10 cellular contexts compared by ENCODE assay signal in the genomic region with DNA sequence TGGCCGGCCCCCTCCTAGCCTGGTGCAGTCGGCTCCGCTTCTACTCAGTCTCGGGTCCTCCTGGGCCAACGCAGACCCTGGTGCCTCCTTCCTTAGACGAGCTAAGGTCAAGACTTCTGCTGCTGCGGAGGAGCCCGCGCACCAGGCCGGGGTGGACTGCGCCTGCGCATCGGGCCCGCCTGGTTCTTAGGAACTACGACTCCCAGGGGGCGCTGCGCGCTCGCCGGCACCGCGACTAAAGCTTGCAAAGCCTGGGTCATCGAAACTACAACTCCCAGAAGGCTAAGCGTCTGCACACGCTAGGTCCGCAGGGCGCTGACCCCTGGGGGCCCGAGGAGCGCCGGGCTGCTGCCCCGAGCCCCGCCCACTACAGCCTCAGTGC. TPM values are rescaled to one million over a fixed set of nuclear protein-coding genes. Genes with fewer than 3 reads are reported as not detected.
A peak's percentile ranks its signal among the peaks of the same experiment; 100 is the strongest.
DNase-seq lines count a peak whose midpoint lies in the region; ATAC-seq, FAIRE-seq and TF ChIP-seq lines count a peak whose summit lies in the region.
"Had no signal": no experiment of that assay in that cellular context is flagged by ENCODE, and none has a peak within 500 bp of the region (broad histone marks: within the 10 kb centered on the region; RNA-seq: fewer than 3 reads in every experiment).

A gene (minus strand): TSS at position 145 of the 382 bp plus-strand sequence. CDS start 6,559 bp downstream, outside the sequence.

- no peaks in the 10 kb centered on the region for H3K4me1 Mint-ChIP-seq in activated T-helper 2 cell treated with anti-CD3 and anti-CD28 coated beads, Interferon-gamma antibody, Interleukin-2, Interleukin-4, amounts not matched to agents 10 μg/mL and 5 μg/mL and 100 μg/mL, durations not matched to agents 14 hours and 24 hours and 36 hours (ENCODE audit: low read depth)

- no peak for ATAC-seq in HG03039 (IDR thresholded peaks at IDR 0.05; ENCODE audit: unreplicated experiment)

- H3K36me3 ChIP-seq in breast epithelium, result no peaks in the 10 kb centered on the region
- no peaks in the 10 kb centered on the region for H3K36me3 ChIP-seq in mammary epithelial cell (ENCODE audit: insufficient read depth, low read length)
- no peaks in the 10 kb centered on the region for H3K36me3 ChIP-seq in testis (ENCODE audit: low read depth, missing control alignments)

- TF ChIP-seq CTCF in breast epithelium (IDR thresholded peaks at IDR 0.05), result peak in 2 of 3 donors; percentile 13 to 19
- TF ChIP-seq CTCF in mammary epithelial cell (conservative IDR thresholded peaks at IDR 0.05 in 1 of 2, IDR thresholded peaks at IDR 0.05 in 1 of 2; ENCODE audit: extremely low read depth in 1 of 2, insufficient read depth in 1 of 2, low read depth in 1 of 2, low read length in 2 of 2), result no peak
- TF ChIP-seq CTCF in testis (IDR thresholded peaks at IDR 0.05), result peak in 1 of 3 experiments; percentile 28

- H3K27ac ChIP-seq in breast epithelium, result peak within 1 kb of the TSS in 1 of 2 donors; percentile 6
- H3K27ac ChIP-seq in mammary epithelial cell (ENCODE audit: insufficient read depth, low read depth, low read length), result no peak within 1 kb of the TSS
- no peak within 1 kb of the TSS for H3K27ac ChIP-seq in testis

- H3K9me3 ChIP-seq in breast epithelium (peaks cover 0 to 14% of the 10 kb centered on the region in 2 donors), mammary epithelial cell (replicated peaks; ENCODE audit: insufficient read depth, low read length) (peaks cover 40% of the 10 kb centered on the region), testis (no peaks in the 10 kb centered on the region)

- H3K9ac ChIP-seq in mammary epithelial cell (ENCODE audit: insufficient read depth, low read length), result no peak within 1 kb of the TSS

- H3K27ac Mint-ChIP-seq in activated T-helper 2 cell treated with anti-CD3 and anti-CD28 coated beads, Interferon-gamma antibody, Interleukin-2, Interleukin-4, amounts not matched to agents 10 μg/mL and 5 μg/mL and 100 μg/mL, durations not matched to agents 14 hours and 24 hours and 36 hours, result no peak within 1 kb of the TSS
- H3K27ac Mint-ChIP-seq: T-helper 1 cell treated with Interleukin-12 subunit alpha and Interleukin-12 subunit beta and Interleukin-4 antibody, amounts not matched to agents 30 μg/mL and 1 μg/mL, for 36 hours had no signal

- peak within 1 kb of the TSS; percentile 64 for H3K4me3 Mint-ChIP-seq in activated T-helper 2 cell treated with anti-CD3 and anti-CD28 coated beads, Interferon-gamma antibody, Interleukin-2, Interleukin-4, amounts not matched to agents 10 μg/mL and 5 μg/mL and 100 μg/mL, durations not matched to agents 14 hours and 24 hours and 36 hours (ENCODE audit: low read depth)
- H3K4me3 Mint-ChIP-seq: T-helper 1 cell treated with Interleukin-12 subunit alpha and Interleukin-12 subunit beta and Interleukin-4 antibody, amounts not matched to agents 30 μg/mL and 1 μg/mL, for 36 hours had no signal

- H3K9me3 Mint-ChIP-seq in activated T-helper 2 cell treated with anti-CD3 and anti-CD28 coated beads, Interferon-gamma antibody, Interleukin-2, Interleukin-4, amounts not matched to agents 10 μg/mL and 5 μg/mL and 100 μg/mL, durations not matched to agents 14 hours and 24 hours and 36 hours, result peaks cover 51% of the 10 kb centered on the region

- BruUV-seq in mammary epithelial cell (replicated peaks; lab: Mats Ljungman, UMichigan), result no TSS peak

- in situ Hi-C loops in mammary epithelial cell (cut with MboI; ENCODE audit: low sequenced_read_pairs in 2 of 2), result no loop called here

- no peak for FAIRE-seq in frontal cortex (lab: Jason Lieb, UNC)

- CTCF ChIA-PET in mammary epithelial cell (lab: Charles Lee; ENCODE audit: low non-redundant PET), result no interaction called here

- H3K4me3 ChIP-seq in breast epithelium (peak within 1 kb of the TSS; percentile 61 to 76 (median 68)), mammary epithelial cell (replicated peaks in 1 of 3; ENCODE audit: insufficient read depth in 1 of 3, low read depth in 2 of 3, low read length in 3 of 3) (no peak within 1 kb of the TSS), testis (peak within 1 kb of the TSS; percentile 62 to 68)

- DNase-seq in breast epithelium (ENCODE audit: low spot score in 2 of 2) (peak; percentile 77 to 90), mammary epithelial cell (no peak), frontal cortex (ENCODE audit: low spot score in 2 of 2) (peak; percentile 91 to 95), pons (ENCODE audit: low spot score) (peak; percentile 95), testis (peak; percentile 98), HT-29 (ENCODE audit: low spot score) (no peak)
- peak; percentile 22 for DNase-seq in activated T-helper 2 cell treated with anti-CD3 and anti-CD28 coated beads, Interferon-gamma antibody, Interleukin-2, Interleukin-4, amounts not matched to agents 10 μg/mL and 5 μg/mL and 100 μg/mL, durations not matched to agents 14 hours and 24 hours and 36 hours (ENCODE audit: low spot score)

- H3K79me2 ChIP-seq in mammary epithelial cell (ENCODE audit: insufficient read depth, low read length), result no peaks in the 10 kb centered on the region

- H3K27me3 ChIP-seq in breast epithelium (no peaks in the 10 kb centered on the region), mammary epithelial cell (ENCODE audit: insufficient read depth, low read length) (no peaks in the 10 kb centered on the region), testis (no peaks in the 10 kb centered on the region)

- H3K4me2 ChIP-seq in mammary epithelial cell (ENCODE audit: insufficient read depth, low read depth, low read length), result no peak within 1 kb of the TSS

- no peaks in the 10 kb centered on the region for H4K20me1 ChIP-seq in mammary epithelial cell (ENCODE audit: insufficient read depth, low read length)

- H3K27me3 Mint-ChIP-seq in activated T-helper 2 cell treated with anti-CD3 and anti-CD28 coated beads, Interferon-gamma antibody, Interleukin-2, Interleukin-4, amounts not matched to agents 10 μg/mL and 5 μg/mL and 100 μg/mL, durations not matched to agents 14 hours and 24 hours and 36 hours (ENCODE audit: low read depth), result no peaks in the 10 kb centered on the region

- no peak for TF ChIP-seq POLR2A in breast epithelium (IDR thresholded peaks at IDR 0.05)
- TF ChIP-seq POLR2A in testis (IDR thresholded peaks at IDR 0.05), result no peak

- 4% methylated on average over 18 of the region's 32 CpGs for WGBS in mammary epithelial cell (ENCODE audit: low coverage, missing lambda C conversion rate)
- 0% methylated on average over 23 of the region's 32 CpGs; no CpG with 5 or more reads in 1 of the 2 donors for WGBS in testis, 2 donors

- intact Hi-C loops in breast epithelium (cut with DNase I; ENCODE audit: low total_unique reads), result no loop called here
- intact Hi-C loops in mammary epithelial cell (cut with micrococcal nuclease), result no loop called here
- intact Hi-C loops in activated T-helper 2 cell treated with anti-CD3 and anti-CD28 coated beads, Interferon-gamma antibody, Interleukin-2, Interleukin-4, amounts not matched to agents 10 μg/mL and 5 μg/mL and 100 μg/mL, durations not matched to agents 14 hours and 24 hours and 36 hours (cut with micrococcal nuclease), result no loop called here
- intact Hi-C loops in testis (cut with DNase I; ENCODE audit: low total_unique reads), result no loop called here

- H2AFZ ChIP-seq in mammary epithelial cell (ENCODE audit: low read depth, low read length), result no peak within 1 kb of the TSS

- dilution Hi-C loops in mammary epithelial cell (cut with HindIII; ENCODE audit: low sequenced_read_pairs), result no loop called here

- H3K36me3 Mint-ChIP-seq in activated T-helper 2 cell treated with anti-CD3 and anti-CD28 coated beads, Interferon-gamma antibody, Interleukin-2, Interleukin-4, amounts not matched to agents 10 μg/mL and 5 μg/mL and 100 μg/mL, durations not matched to agents 14 hours and 24 hours and 36 hours (ENCODE audit: low read depth), result peaks cover 3% of the 10 kb centered on the region

- H3K4me1 ChIP-seq in breast epithelium, result peaks cover 0 to 9% of the 10 kb centered on the region in 2 donors
- no peaks in the 10 kb centered on the region for H3K4me1 ChIP-seq in mammary epithelial cell (ENCODE audit: insufficient read depth, low read length)
- peaks cover 6% of the 10 kb centered on the region for H3K4me1 ChIP-seq in testis

RNA-seq across cellular contexts. Expression of the gene that starts here (rescaled TPM):
- total RNA-seq in breast epithelium (1 to 10 TPM; 3.6 to 8.0 (median 7.0) TPM), mammary epithelial cell (under 1 TPM in 1 of 2 donors, not detected in 1; 0.17 TPM), frontal cortex (13.0 TPM), testis (1 to 10 TPM; 2.9 to 4.9 TPM)
- polyA plus RNA-seq in mammary epithelial cell (not detected), testis (ENCODE audit: insufficient read depth, low read depth, low replicate concordance) (1.1 TPM)
- polyA minus RNA-seq in mammary epithelial cell, result not detected
- total RNA-seq in activated T-helper 2 cell treated with anti-CD3 and anti-CD28 coated beads, Interferon-gamma antibody, Interleukin-2, Interleukin-4, amounts not matched to agents 10 μg/mL and 5 μg/mL and 100 μg/mL, durations not matched to agents 14 hours and 24 hours and 36 hours, result 0.09 and 0.30 TPM in 2 replicates
- not detected in 2 replicates for total RNA-seq in HT-29 (2014; rRNA removed; shearing (Covaris generic))
- polyA plus RNA-seq: AG04450 had no signal

Comparison
In these comparisons a context has a peak if more than half of its experiments do, and no peak if none do; other contexts are left out.
1. DNase-seq: peak in breast epithelium (2 of 2), frontal cortex (2 of 2), pons (single experiment) and testis (single experiment); none in mammary epithelial cell (single experiment) and HT-29 (single experiment).
2. H3K4me3 ChIP-seq: peak in breast epithelium (3 of 3) and testis (2 of 2); none in mammary epithelial cell (0 of 3).
3. CTCF ChIP-seq: peak in breast epithelium (2 of 3); none in mammary epithelial cell (0 of 2).
4. Peak in DNase-seq in activated T-helper 2 cell treated with anti-CD3 and anti-CD28 coated beads, Interferon-gamma antibody, Interleukin-2, Interleukin-4, amounts not matched to agents 10 μg/mL and 5 μg/mL and 100 μg/mL, durations not matched to agents 14 hours and 24 hours and 36 hours; RNA of the gene not detected or under 1 TPM.